In the genomic region with DNA sequence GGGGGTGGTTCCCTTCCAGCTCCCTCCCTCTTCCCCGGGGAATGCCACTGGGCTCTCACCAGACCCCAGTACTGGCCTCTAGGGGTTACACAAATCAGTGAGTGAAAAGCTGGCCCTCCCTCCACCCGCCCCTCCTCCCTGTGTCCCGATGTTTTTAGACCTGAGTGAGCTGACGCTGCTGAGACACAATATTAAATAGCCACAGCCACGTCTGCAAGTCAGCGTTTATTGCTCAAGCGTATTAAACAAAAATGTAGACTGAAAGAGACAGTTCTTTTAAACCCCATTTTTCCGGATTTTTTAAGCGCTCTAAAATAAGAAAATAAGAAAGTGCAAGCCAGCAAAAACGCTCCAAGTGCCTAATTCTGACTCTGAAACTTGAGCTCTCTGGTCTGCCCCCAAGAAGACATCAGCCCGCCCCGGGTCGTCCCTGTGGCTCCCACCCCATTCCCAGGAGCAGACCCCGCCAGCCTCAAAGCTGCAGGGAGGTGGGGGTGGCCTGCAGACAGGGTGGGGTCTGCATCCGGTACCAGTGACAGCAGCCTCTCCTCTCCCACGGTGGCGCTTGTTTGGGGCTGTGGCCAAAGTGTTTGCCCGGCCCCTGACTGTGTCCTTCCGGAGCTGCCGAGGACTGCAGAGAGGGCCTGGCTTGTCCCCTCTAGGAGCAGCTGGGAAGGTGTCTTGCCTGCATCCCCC, we compare ENCODE assay signal across 9 cellular contexts. TPM values are rescaled to one million over a fixed set of nuclear protein-coding genes. Genes with fewer than 3 reads are reported as not detected.
A peak's percentile ranks its signal among the peaks of the same experiment; 100 is the strongest.
DNase-seq lines count a peak whose midpoint lies in the region; ATAC-seq and TF ChIP-seq lines count a peak whose summit lies in the region.
"Had no signal": no experiment of that assay in that cellular context is flagged by ENCODE, and none has a peak within 500 bp of the region (broad histone marks: within the 10 kb centered on the region; RNA-seq: fewer than 3 reads in every experiment).

No MANE protein-coding gene starts in this region.

- intact Hi-C loops in left ventricle myocardium superior (cut with micrococcal nuclease): no loop called here
- intact Hi-C loops in sciatic nerve (cut with DNase I): no loop called here

- DNase-seq in SK-MEL-5 (ENCODE audit: low read depth, low spot score) (peak; percentile 23), left ventricle myocardium superior (no peak), sciatic nerve (ENCODE audit: low spot score) (no peak), GM10248 (ENCODE audit: extremely low spot score) (no peak)
- no peak for DNase-seq in activated CD8-positive, alpha-beta memory T cell treated with anti-CD3 and anti-CD28 coated beads, Interleukin-2, amount 50 U/mL, for 4 hours

- ATAC-seq in left ventricle myocardium superior (peak; percentile 42), sciatic nerve (peak; percentile 49), GM21423 (IDR thresholded peaks at IDR 0.05; ENCODE audit: unreplicated experiment) (no peak)
- ATAC-seq: right lobe of liver had no signal

- 0 out of 2 replicates have a peak, but pooled peaks have one; percentile 14 for TF ChIP-seq CTCF in HEK293 (tag by site-specific recombination; IDR thresholded peaks at IDR 0.05)
- TF ChIP-seq CTCF in GM10248 (IDR thresholded peaks at IDR 0.05; ENCODE audit: control extremely low read depth, extremely low read depth, low read depth, missing control alignments): no peak

- POLR2A ChIA-PET in HEK293 (lab: Yijun Ruan, JAX): no interaction called here
- POLR2A ChIA-PET in GM10248 (lab: Yijun Ruan, JAX): no interaction called here

- CTCF ChIA-PET in HEK293 (lab: Yijun Ruan, JAX): no interaction called here
- CTCF ChIA-PET in GM10248 (lab: Yijun Ruan, JAX): interaction anchor here (1.1 kb wide), 1 partner anchor 21 kb away, joined by 3 read pairs; no protein-coding TSS in a partner anchor

- H3K4me1 ChIP-seq in HEK293 (ENCODE audit: control insufficient read depth, insufficient read depth, low read length): no peaks in the 10 kb centered on the region
- H3K4me1 ChIP-seq: right lobe of liver had no signal

- no peaks in the 10 kb centered on the region for H3K36me3 ChIP-seq in HEK293 (ENCODE audit: control insufficient read depth in 2 of 2, insufficient read depth in 1 of 2, low read length in 2 of 2)
- H3K36me3 ChIP-seq: right lobe of liver had no signal

- H3K27ac ChIP-seq in HEK293 (ENCODE audit: extremely low read depth, low read depth, low read length): no peak overlapping the region
- H3K27ac ChIP-seq: right lobe of liver had no signal

- no peaks in the 10 kb centered on the region for H3K9me3 ChIP-seq in HEK293 (ENCODE audit: control insufficient read depth, insufficient read depth, low read depth, low read length)
- H3K9me3 ChIP-seq: right lobe of liver had no signal

- H3K4me3 ChIP-seq in HEK293 (ENCODE audit: low read depth, low read length): no peak overlapping the region
- H3K4me3 ChIP-seq: right lobe of liver had no signal

- in situ Hi-C loops in SK-MEL-5 (cut with HindIII; ENCODE audit: low pct_unique_long_range_greater_than_20kb, low sequenced_read_pairs): no loop called here

TF ChIP-seq in HEK293, 187 proteins besides CTCF, POLR2A, EP300 and RAD21:
- TF ChIP-seq ZNF658 (tag by site-specific recombination; IDR thresholded peaks at IDR 0.05) (no peak), ZNF785 (tag by site-specific recombination; IDR thresholded peaks at IDR 0.05) (no peak), SP2 (tag by site-specific recombination; IDR thresholded peaks at IDR 0.05) (peak; percentile 31; the same call in 1 of the 2 replicates), KLF1 (tag by site-specific recombination; IDR thresholded peaks at IDR 0.05) (peak; percentile 33; the same call in 1 of the 2 replicates), GLIS2 (tag by site-specific recombination; IDR thresholded peaks at IDR 0.05) (peak; percentile 37; the same call in 1 of the 2 replicates), ZNF266 (tag by site-specific recombination; IDR thresholded peaks at IDR 0.05; ENCODE audit: low read depth) (no peak), ZBTB8A (tag by site-specific recombination; IDR thresholded peaks at IDR 0.05) (no peak), ZNF157 (tag by site-specific recombination; IDR thresholded peaks at IDR 0.05) (no peak), ZNF155 (tag by site-specific recombination; IDR thresholded peaks at IDR 0.05) (no peak), ZFHX2 (tag by site-specific recombination; conservative IDR thresholded peaks at IDR 0.05) (no peak), GLIS1 (tag by site-specific recombination; IDR thresholded peaks at IDR 0.05) (peak; percentile 43; the same call in 1 of the 2 replicates), ZNF510 (tag by site-specific recombination; IDR thresholded peaks at IDR 0.05; ENCODE audit: insufficient replicate concordance) (no peak), WT1 (tag by site-specific recombination; IDR thresholded peaks at IDR 0.05) (no peak)
- TF ChIP-seq, protein P1, sequence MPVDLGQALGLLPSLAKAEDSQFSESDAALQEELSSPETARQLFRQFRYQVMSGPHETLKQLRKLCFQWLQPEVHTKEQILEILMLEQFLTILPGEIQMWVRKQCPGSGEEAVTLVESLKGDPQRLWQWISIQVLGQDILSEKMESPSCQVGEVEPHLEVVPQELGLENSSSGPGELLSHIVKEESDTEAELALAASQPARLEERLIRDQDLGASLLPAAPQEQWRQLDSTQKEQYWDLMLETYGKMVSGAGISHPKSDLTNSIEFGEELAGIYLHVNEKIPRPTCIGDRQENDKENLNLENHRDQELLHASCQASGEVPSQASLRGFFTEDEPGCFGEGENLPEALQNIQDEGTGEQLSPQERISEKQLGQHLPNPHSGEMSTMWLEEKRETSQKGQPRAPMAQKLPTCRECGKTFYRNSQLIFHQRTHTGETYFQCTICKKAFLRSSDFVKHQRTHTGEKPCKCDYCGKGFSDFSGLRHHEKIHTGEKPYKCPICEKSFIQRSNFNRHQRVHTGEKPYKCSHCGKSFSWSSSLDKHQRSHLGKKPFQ (tag by site-specific recombination; IDR thresholded peaks at IDR 0.05): no peak
- TF ChIP-seq, protein P2, sequence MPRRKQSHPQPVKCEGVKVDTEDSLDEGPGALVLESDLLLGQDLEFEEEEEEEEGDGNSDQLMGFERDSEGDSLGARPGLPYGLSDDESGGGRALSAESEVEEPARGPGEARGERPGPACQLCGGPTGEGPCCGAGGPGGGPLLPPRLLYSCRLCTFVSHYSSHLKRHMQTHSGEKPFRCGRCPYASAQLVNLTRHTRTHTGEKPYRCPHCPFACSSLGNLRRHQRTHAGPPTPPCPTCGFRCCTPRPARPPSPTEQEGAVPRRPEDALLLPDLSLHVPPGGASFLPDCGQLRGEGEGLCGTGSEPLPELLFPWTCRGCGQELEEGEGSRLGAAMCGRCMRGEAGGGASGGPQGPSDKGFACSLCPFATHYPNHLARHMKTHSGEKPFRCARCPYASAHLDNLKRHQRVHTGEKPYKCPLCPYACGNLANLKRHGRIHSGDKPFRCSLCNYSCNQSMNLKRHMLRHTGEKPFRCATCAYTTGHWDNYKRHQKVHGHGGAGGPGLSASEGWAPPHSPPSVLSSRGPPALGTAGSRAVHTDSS (tag by site-specific recombination; IDR thresholded peaks at IDR 0.05): no peak

RNA-seq across cellular contexts. Expression of a gene that starts 1.2 kb away (rescaled TPM):
- not detected in 2 replicates for total RNA-seq in SK-MEL-5 (2014; rRNA removed; shearing (Covaris generic))
- polyA plus RNA-seq in SK-MEL-5 (2015; cell fraction: cytosol; rRNA removed): not detected in 2 replicates
- not detected in 2 replicates for polyA plus RNA-seq in SK-MEL-5 (2015; cell fraction: nucleus; rRNA removed)
- total RNA-seq in left ventricle myocardium superior (not detected), sciatic nerve (not detected)
- total RNA-seq: epithelial cell of proximal tubule, right lobe of liver had no signal

RNA-seq across cellular contexts. Expression of a gene that starts 25.9 kb away (rescaled TPM):
- total RNA-seq in SK-MEL-5 (2014; rRNA removed; shearing (Covaris generic)): not detected in 2 replicates
- not detected in 2 replicates for polyA plus RNA-seq in SK-MEL-5 (2015; cell fraction: cytosol; rRNA removed)
- not detected in 2 replicates for polyA plus RNA-seq in SK-MEL-5 (2015; cell fraction: nucleus; rRNA removed)
- 0.10 TPM for total RNA-seq in left ventricle myocardium superior
- total RNA-seq in sciatic nerve: 0.45 TPM
- total RNA-seq: epithelial cell of proximal tubule had no signal

RNA-seq across cellular contexts. Expression of a gene that starts 30.5 kb away (rescaled TPM):
- total RNA-seq in SK-MEL-5 (2014; rRNA removed; shearing (Covaris generic)): 0.08 TPM in 1 of 2 replicates, not detected in the other
- not detected in 2 replicates for polyA plus RNA-seq in SK-MEL-5 (2015; cell fraction: cytosol; rRNA removed)
- polyA plus RNA-seq in SK-MEL-5 (2015; cell fraction: nucleus; rRNA removed): 1.4 TPM in 1 of 2 replicates, not detected in the other
- total RNA-seq in left ventricle myocardium superior (0.22 TPM), sciatic nerve (1.6 TPM)

RNA-seq across cellular contexts. Expression of a gene that starts 46.8 kb away (rescaled TPM):
- total RNA-seq in SK-MEL-5 (2014; rRNA removed; shearing (Covaris generic)): not detected in 2 replicates
- not detected in 2 replicates for polyA plus RNA-seq in SK-MEL-5 (2015; cell fraction: cytosol; rRNA removed)
- polyA plus RNA-seq in SK-MEL-5 (2015; cell fraction: nucleus; rRNA removed): not detected in 2 replicates
- total RNA-seq in left ventricle myocardium superior: not detected
- total RNA-seq in sciatic nerve: not detected
- total RNA-seq: epithelial cell of proximal tubule, right lobe of liver had no signal
